ENCODE assay signal across 14 cellular contexts in the genomic region with DNA sequence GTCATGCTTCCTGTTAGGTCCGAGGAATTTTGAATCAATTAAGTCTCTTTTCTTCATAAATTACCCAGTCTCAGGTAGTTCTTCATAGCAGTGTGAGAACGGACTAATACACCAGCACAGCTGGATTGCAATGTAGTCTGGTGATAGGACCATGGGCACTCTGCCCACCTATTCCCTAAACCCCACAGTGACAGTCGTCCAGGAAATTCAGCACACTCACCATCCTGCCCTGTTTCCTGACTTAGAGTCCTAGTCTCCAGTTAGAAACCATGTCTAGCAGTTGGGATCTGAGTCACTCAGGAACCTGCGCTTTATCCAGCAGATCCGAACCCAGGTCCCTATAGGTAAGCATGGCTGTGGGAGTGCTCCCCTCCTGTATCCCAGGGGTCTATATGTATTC.
A peak's percentile ranks its signal among the peaks of the same experiment; 100 is the strongest.
DNase-seq lines count a peak whose midpoint lies in the region; ATAC-seq and TF ChIP-seq lines count a peak whose summit lies in the region.
"Had no signal": no experiment of that assay in that cellular context is flagged by ENCODE, and none has a peak within 500 bp of the region (broad histone marks: within the 10 kb centered on the region; RNA-seq: fewer than 3 reads in every experiment).

No MANE protein-coding gene starts in this region.

- DNase-seq in HT1080 (ENCODE audit: low read depth): peak; percentile 6
- DNase-seq in dermis blood vessel endothelial cell: peak; percentile 59
- DNase-seq in glomerular endothelial cell (ENCODE audit: extremely low read depth, low read depth, low spot score): peak; percentile 14
- no peak for DNase-seq in type B pancreatic cell (ENCODE audit: extremely low spot score, unreplicated experiment)
- DNase-seq: BE2C, DMS53, GF-D8, GM23248, H7 had no signal

- no peak for TF ChIP-seq CTCF in type B pancreatic cell (conservative IDR thresholded peaks at IDR 0.05)

- peaks cover 8% of the 10 kb centered on the region for H3K36me3 Mint-ChIP-seq in type B pancreatic cell
- H3K36me3 Mint-ChIP-seq: CD4-positive, CD25-positive, alpha-beta regulatory T cell; IgD-negative memory B cell had no signal

- ATAC-seq in GM19397 (IDR thresholded peaks at IDR 0.05; ENCODE audit: unreplicated experiment) (no peak), GM18498 (IDR thresholded peaks at IDR 0.05; ENCODE audit: unreplicated experiment) (no peak)
- ATAC-seq: A549 had no signal

- no peaks in the 10 kb centered on the region for H3K4me1 Mint-ChIP-seq in type B pancreatic cell (ENCODE audit: unreplicated experiment)
- H3K4me1 Mint-ChIP-seq: CD4-positive, CD25-positive, alpha-beta regulatory T cell; IgD-negative memory B cell had no signal

- no peaks in the 10 kb centered on the region for H3K9me3 Mint-ChIP-seq in type B pancreatic cell

- no peaks in the 10 kb centered on the region for H3K27me3 Mint-ChIP-seq in type B pancreatic cell
- H3K27me3 Mint-ChIP-seq: CD4-positive, CD25-positive, alpha-beta regulatory T cell had no signal

- no peak overlapping the region for H3K27ac Mint-ChIP-seq in type B pancreatic cell
- H3K27ac Mint-ChIP-seq: CD4-positive, CD25-positive, alpha-beta regulatory T cell had no signal

- H3K4me3 Mint-ChIP-seq in type B pancreatic cell: no peak overlapping the region
- H3K4me3 Mint-ChIP-seq: CD4-positive, CD25-positive, alpha-beta regulatory T cell; IgD-negative memory B cell had no signal
